1 cellular context compared by ENCODE assay signal in genomic region chr15:51775967-51776816, GRCh38.
A peak's percentile ranks its signal among the peaks of the same experiment; 100 is the strongest.
TF ChIP-seq lines count a peak whose summit lies in the region.

No MANE protein-coding gene starts in this region.

TF ChIP-seq in IMR-90, 13 proteins besides CTCF, POLR2A, EP300 and RAD21:
- TF ChIP-seq USF2 (IDR thresholded peaks at IDR 0.05; ENCODE audit: low read depth, low read length): no peak
- no peak for TF ChIP-seq CHD1 (IDR thresholded peaks at IDR 0.05; ENCODE audit: low read depth, low read length)
- TF ChIP-seq MXI1 (IDR thresholded peaks at IDR 0.05; ENCODE audit: borderline replicate concordance, low read depth, low read length): no peak
- no peak for TF ChIP-seq MAZ (IDR thresholded peaks at IDR 0.05; ENCODE audit: borderline replicate concordance, low read depth, low read length)
- no peak for TF ChIP-seq CEBPB (IDR thresholded peaks at IDR 0.05; ENCODE audit: low read depth, low read length)
- peak; percentile 89 for TF ChIP-seq MAFK (IDR thresholded peaks at IDR 0.05; ENCODE audit: low read depth, low read length)
- TF ChIP-seq NFE2L2 (IDR thresholded peaks at IDR 0.05; ENCODE audit: low read depth, low read length): no peak
- peak; percentile 84 for TF ChIP-seq SMC3 (IDR thresholded peaks at IDR 0.05; ENCODE audit: low read depth, low read length)
- no peak for TF ChIP-seq BHLHE40 (IDR thresholded peaks at IDR 0.05; ENCODE audit: low read depth, low read length)
- no peak for TF ChIP-seq FOS (IDR thresholded peaks at IDR 0.05; ENCODE audit: low read depth, low read length)
- TF ChIP-seq RCOR1 (IDR thresholded peaks at IDR 0.05; ENCODE audit: insufficient replicate concordance, low read length): no peak
- no peak for TF ChIP-seq RFX5 (IDR thresholded peaks at IDR 0.05; ENCODE audit: low read depth, low read length)
- TF ChIP-seq ELK1 (IDR thresholded peaks at IDR 0.05; ENCODE audit: borderline replicate concordance, low read depth, low read length): no peak
